In the genomic region with DNA sequence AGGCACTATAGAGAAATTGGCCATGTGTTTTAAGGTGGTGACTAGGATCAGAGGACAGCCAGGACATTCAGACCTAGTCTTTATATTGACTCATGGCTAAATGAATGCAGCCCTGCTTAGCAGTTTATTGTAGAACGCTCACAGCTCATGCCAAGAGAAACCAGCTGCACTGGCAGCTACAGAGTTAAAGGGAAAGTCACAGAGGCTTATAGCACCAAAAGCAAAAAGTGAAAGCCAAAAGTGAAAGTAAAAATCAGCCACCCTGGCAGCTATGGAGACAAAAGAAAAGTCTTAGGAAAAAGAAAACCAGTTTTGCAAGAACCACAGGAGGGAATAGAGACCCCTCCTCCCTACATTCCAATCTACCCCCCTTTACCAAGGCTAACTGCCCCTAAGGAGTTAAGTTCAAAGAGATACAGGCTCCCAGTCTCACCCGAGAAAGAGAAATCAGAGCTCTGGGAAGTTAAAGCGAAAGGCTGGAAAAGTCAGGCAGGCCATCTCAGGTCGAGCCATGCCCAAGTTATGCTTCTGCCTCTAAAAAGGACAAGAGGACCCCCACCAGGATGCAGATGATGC, we compare ENCODE assay signal across 8 cellular contexts.
A peak's percentile ranks its signal among the peaks of the same experiment; 100 is the strongest.
DNase-seq lines count a peak whose midpoint lies in the region; ATAC-seq, FAIRE-seq and TF ChIP-seq lines count a peak whose summit lies in the region.

No MANE protein-coding gene starts in this region.

- ATAC-seq in WTC11, result peak; percentile 71
- ATAC-seq in GM19395 (IDR thresholded peaks at IDR 0.05; ENCODE audit: unreplicated experiment), result no peak

- peaks cover 56% of the 10 kb centered on the region for H3K9me3 Mint-ChIP-seq in WTC11
- H3K9me3 Mint-ChIP-seq in glutamatergic neuron (ENCODE audit: unreplicated experiment), result peaks cover 4% of the 10 kb centered on the region
- peaks cover 7% of the 10 kb centered on the region for H3K9me3 Mint-ChIP-seq in progenitor cell of endocrine pancreas (ENCODE audit: low read depth)

- H3K27me3 Mint-ChIP-seq in WTC11 (ENCODE audit: low read depth) (peaks cover 35% of the 10 kb centered on the region), glutamatergic neuron (ENCODE audit: unreplicated experiment) (peaks cover 3% of the 10 kb centered on the region), progenitor cell of endocrine pancreas (no peaks in the 10 kb centered on the region)

- H3K4me1 Mint-ChIP-seq in WTC11 (peaks cover 30% of the 10 kb centered on the region), glutamatergic neuron (ENCODE audit: low read depth, unreplicated experiment) (peaks cover 22% of the 10 kb centered on the region), progenitor cell of endocrine pancreas (ENCODE audit: low read depth) (peaks cover 53% of the 10 kb centered on the region)

- CTCF ChIA-PET in WTC11 (lab: Charles Lee), result no interaction called here

- H3K36me3 Mint-ChIP-seq in WTC11 (peaks cover 46% of the 10 kb centered on the region), glutamatergic neuron (ENCODE audit: unreplicated experiment) (no peaks in the 10 kb centered on the region), progenitor cell of endocrine pancreas (ENCODE audit: insufficient read depth) (no peaks in the 10 kb centered on the region)

- H3K4me3 Mint-ChIP-seq in WTC11 (peak overlapping the region; percentile 32), glutamatergic neuron (ENCODE audit: unreplicated experiment) (no peak overlapping the region), progenitor cell of endocrine pancreas (ENCODE audit: low read depth) (peak overlapping the region; percentile 10)

- TF ChIP-seq CTCF in WTC11 (IDR thresholded peaks at IDR 0.05), result no peak
- TF ChIP-seq CTCF in glutamatergic neuron (IDR thresholded peaks at IDR 0.05; ENCODE audit: partially characterized antibody, unreplicated experiment), result no peak
- TF ChIP-seq CTCF in progenitor cell of endocrine pancreas (IDR thresholded peaks at IDR 0.05; ENCODE audit: unreplicated experiment), result no peak

- POLR2A ChIA-PET in WTC11 (lab: Charles Lee), result interaction anchor here (0.6 kb wide), 1 partner anchor 247 kb away, joined by 3 read pairs; no protein-coding TSS in a partner anchor

- DNase-seq in GM19239 (ENCODE audit: insufficient read length, low spot score) (no peak), WTC11 (ENCODE audit: low spot score) (no peak), glutamatergic neuron (no peak), progenitor cell of endocrine pancreas (ENCODE audit: low spot score, unreplicated experiment) (no peak), NCI-H1930 (lab: John Stamatoyannopoulos, UW) (no peak), anterior cingulate cortex (lab: John Stamatoyannopoulos, UW) (no peak)

- H3K27ac Mint-ChIP-seq in WTC11 (peak overlapping the region; percentile 34), glutamatergic neuron (ENCODE audit: unreplicated experiment) (peak overlapping the region; percentile 78), progenitor cell of endocrine pancreas (peak overlapping the region; percentile 95)

- FAIRE-seq in A204.1 (lab: Jason Lieb, UNC) (peak; percentile 98), GM19239 (lab: Jason Lieb, UNC) (peak; percentile 48)

TF ChIP-seq in WTC11, 78 proteins besides CTCF, POLR2A, EP300 and RAD21:
- no peak for TF ChIP-seq FOXK1 (CRISPR knock-in tag; IDR thresholded peaks at IDR 0.05)
- TF ChIP-seq, protein P1, sequence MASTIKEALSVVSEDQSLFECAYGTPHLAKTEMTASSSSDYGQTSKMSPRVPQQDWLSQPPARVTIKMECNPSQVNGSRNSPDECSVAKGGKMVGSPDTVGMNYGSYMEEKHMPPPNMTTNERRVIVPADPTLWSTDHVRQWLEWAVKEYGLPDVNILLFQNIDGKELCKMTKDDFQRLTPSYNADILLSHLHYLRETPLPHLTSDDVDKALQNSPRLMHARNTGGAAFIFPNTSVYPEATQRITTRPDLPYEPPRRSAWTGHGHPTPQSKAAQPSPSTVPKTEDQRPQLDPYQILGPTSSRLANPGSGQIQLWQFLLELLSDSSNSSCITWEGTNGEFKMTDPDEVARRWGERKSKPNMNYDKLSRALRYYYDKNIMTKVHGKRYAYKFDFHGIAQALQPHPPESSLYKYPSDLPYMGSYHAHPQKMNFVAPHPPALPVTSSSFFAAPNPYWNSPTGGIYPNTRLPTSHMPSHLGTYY (CRISPR knock-in tag; IDR thresholded peaks at IDR 0.05), result no peak
- no peak for TF ChIP-seq ETV6 (CRISPR knock-in tag; IDR thresholded peaks at IDR 0.05)
- no peak for TF ChIP-seq TCF7 (CRISPR knock-in tag; IDR thresholded peaks at IDR 0.05; ENCODE audit: low read depth)
- TF ChIP-seq JUN (CRISPR knock-in tag; IDR thresholded peaks at IDR 0.05), result no peak

Comparison
In these comparisons a context has a peak if more than half of its experiments do, and no peak if none do; other contexts are left out.
1. H3K27ac Mint-ChIP-seq: peak in every context shown above with its lines; median percentile 95 in progenitor cell of endocrine pancreas; 78 in glutamatergic neuron; 34 in WTC11.